In genomic region chr11:79116600-79116999, GRCh38 we compare ENCODE assay signal across 23 cellular contexts.
"Had no signal": no experiment of that assay in that cellular context is flagged by ENCODE, and none has a peak within 500 bp of the region (broad histone marks: within the 10 kb centered on the region; RNA-seq: fewer than 3 reads in every experiment).

No MANE protein-coding gene starts in this region.

- H3K9me3 Mint-ChIP-seq: nephron had no signal

- H3K4me3 Mint-ChIP-seq: activated naive CD8-positive, alpha-beta T cell treated with anti-CD3 and anti-CD28 coated beads for 36 hours; nephron; WTC11 had no signal

- H3K9me3 ChIP-seq: gastroesophageal sphincter, neutrophil, ovary, prostate gland, right atrium auricular region had no signal

- H3K27me3 ChIP-seq: cardiac muscle cell, gastroesophageal sphincter, neutrophil, ovary, right atrium auricular region had no signal

- DNase-seq: activated CD4-positive, alpha-beta T cell treated with anti-CD3 and anti-CD28 coated beads for 4 hours; activated CD4-positive, alpha-beta T cell treated with anti-CD3 and anti-CD28 coated beads, Interleukin-2, amount 50 U/mL, for 48 hours; activated naive CD4-positive, alpha-beta T cell treated with Interleukin-2 at 50 U/mL for 16 hours; activated naive CD8-positive, alpha-beta T cell treated with anti-CD3 and anti-CD28 coated beads for 36 hours; activated T-cell treated with anti-CD3 and anti-CD28 coated beads, Interleukin-2, amount 50 U/mL, for 48 hours; amniotic stem cell; cortex of kidney; erythroblast; head of caudate nucleus; hypothalamus; left colon; mesenchymal stem cell; ovary; stimulated activated CD4-positive, alpha-beta T cell treated with anti-CD3 and anti-CD28 coated beads, Interleukin-4, amount 100 ng/mL, for 24 hours; stimulated activated naive CD4-positive, alpha-beta T cell treated with Interleukin-2 at 50 U/mL for 16 hours; T-helper 1 cell had no signal

- H3K36me3 Mint-ChIP-seq: activated naive CD8-positive, alpha-beta T cell treated with anti-CD3 and anti-CD28 coated beads for 36 hours; WTC11 had no signal

- H3K27ac ChIP-seq: cardiac muscle cell, gastroesophageal sphincter, neutrophil, ovary, prostate gland, right atrium auricular region had no signal

- H3K4me3 ChIP-seq: cardiac muscle cell, gastroesophageal sphincter, ovary, prostate gland, right atrium auricular region had no signal

- H3K36me3 ChIP-seq: cardiac muscle cell, gastroesophageal sphincter, neutrophil, ovary, prostate gland, right atrium auricular region had no signal

- H3K4me1 ChIP-seq: gastroesophageal sphincter, prostate gland, right atrium auricular region had no signal

- H3K4me1 Mint-ChIP-seq: activated naive CD8-positive, alpha-beta T cell treated with anti-CD3 and anti-CD28 coated beads for 36 hours had no signal

- H3K27ac Mint-ChIP-seq: activated naive CD8-positive, alpha-beta T cell treated with anti-CD3 and anti-CD28 coated beads for 36 hours; nephron; WTC11 had no signal

- ATAC-seq: gastroesophageal sphincter, left colon, WTC11 had no signal
